ENCODE assay signal across 21 cellular contexts in the genomic region with DNA sequence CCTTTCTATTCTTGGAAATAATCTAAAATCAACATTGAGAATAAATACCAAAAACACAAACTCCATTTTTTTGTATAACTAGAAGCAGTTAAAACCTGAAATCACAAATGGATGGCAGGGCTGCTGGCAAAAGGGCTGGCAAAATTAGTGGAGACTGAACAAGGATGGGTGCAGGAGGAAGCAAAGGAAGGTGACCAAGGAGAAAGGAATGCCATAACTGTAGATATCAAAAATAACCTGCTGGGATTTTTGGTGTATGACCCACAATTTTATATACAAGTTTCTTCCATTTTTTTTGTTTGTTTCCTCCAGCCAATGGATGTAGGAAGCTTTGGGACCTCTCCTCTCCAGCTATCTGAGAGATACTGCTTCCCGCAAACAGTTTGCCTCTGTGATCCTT.
"Had no signal": no experiment of that assay in that cellular context is flagged by ENCODE, and none has a peak within 500 bp of the region (broad histone marks: within the 10 kb centered on the region; RNA-seq: fewer than 3 reads in every experiment).

No MANE protein-coding gene starts in this region.

- ATAC-seq: activated CD4-positive, CD25-positive, alpha-beta regulatory T cell treated with anti-CD3 and anti-CD28 coated beads, Interleukin-2, amount 50 U/mL, for 24 hours; activated naive CD8-positive, alpha-beta T cell treated with anti-CD3 and anti-CD28 coated beads, Interleukin-2, amount 50 U/mL, for 24 hours had no signal

- DNase-seq: activated CD4-positive, alpha-beta T cell treated with anti-CD3 and anti-CD28 coated beads, Interleukin-2, amount 50 U/mL, for 4 hours; activated naive CD4-positive, alpha-beta T cell treated with anti-CD3 and anti-CD28 coated beads for 36 hours; activated naive CD8-positive, alpha-beta T cell treated with anti-CD3 and anti-CD28 coated beads, Interleukin-2, amount 50 U/mL, for 24 hours; activated T-cell treated with anti-CD3 and anti-CD28 coated beads for 4 hours; aorta; glutamatergic neuron; hypothalamus; stimulated activated CD4-positive, alpha-beta T cell treated with anti-CD3 and anti-CD28 coated beads, Interleukin-15, amount 100 ng/mL, for 24 hours; stimulated activated CD4-positive, alpha-beta T cell treated with anti-CD3 and anti-CD28 coated beads, Interleukin-4, amount 100 ng/mL, for 1 hour; stimulated activated naive CD4-positive, alpha-beta T cell treated with Interleukin-2 at 50 U/mL for 16 hours; substantia nigra; T-helper 9 cell had no signal

- H3K27me3 Mint-ChIP-seq: activated naive CD8-positive, alpha-beta T cell treated with anti-CD3 and anti-CD28 coated beads, Interleukin-2, amount 50 U/mL, for 24 hours; progenitor cell of endocrine pancreas had no signal

- FAIRE-seq: colon, endometrium had no signal

- H3K4me3 ChIP-seq: esophagus muscularis mucosa, right atrium auricular region, skin epidermis, tibial nerve, vagina had no signal

- H3K27me3 ChIP-seq: esophagus muscularis mucosa, right atrium auricular region, tibial nerve, vagina had no signal

- H3K4me1 ChIP-seq: esophagus muscularis mucosa, right atrium auricular region, tibial nerve, vagina had no signal

- H3K27ac ChIP-seq: esophagus muscularis mucosa, right atrium auricular region, skin epidermis, tibial nerve, vagina had no signal

- H3K4me3 Mint-ChIP-seq: activated naive CD4-positive, alpha-beta T cell treated with anti-CD3 and anti-CD28 coated beads for 36 hours; activated naive CD8-positive, alpha-beta T cell treated with anti-CD3 and anti-CD28 coated beads, Interleukin-2, amount 50 U/mL, for 24 hours had no signal

- H3K9me3 ChIP-seq: esophagus muscularis mucosa, right atrium auricular region, vagina had no signal

- H3K27ac Mint-ChIP-seq: activated naive CD4-positive, alpha-beta T cell treated with anti-CD3 and anti-CD28 coated beads for 36 hours; activated naive CD8-positive, alpha-beta T cell treated with anti-CD3 and anti-CD28 coated beads, Interleukin-2, amount 50 U/mL, for 24 hours; progenitor cell of endocrine pancreas had no signal
